Comparison of ENCODE assay signal across 8 cellular contexts in genomic region chrX:11757729-11758399, GRCh38. TPM values are rescaled to one million over a fixed set of nuclear protein-coding genes. Genes with fewer than 3 reads are reported as not detected.
DNase-seq lines count a peak whose midpoint lies in the region; ATAC-seq, FAIRE-seq and TF ChIP-seq lines count a peak whose summit lies in the region.

A gene with protein sequence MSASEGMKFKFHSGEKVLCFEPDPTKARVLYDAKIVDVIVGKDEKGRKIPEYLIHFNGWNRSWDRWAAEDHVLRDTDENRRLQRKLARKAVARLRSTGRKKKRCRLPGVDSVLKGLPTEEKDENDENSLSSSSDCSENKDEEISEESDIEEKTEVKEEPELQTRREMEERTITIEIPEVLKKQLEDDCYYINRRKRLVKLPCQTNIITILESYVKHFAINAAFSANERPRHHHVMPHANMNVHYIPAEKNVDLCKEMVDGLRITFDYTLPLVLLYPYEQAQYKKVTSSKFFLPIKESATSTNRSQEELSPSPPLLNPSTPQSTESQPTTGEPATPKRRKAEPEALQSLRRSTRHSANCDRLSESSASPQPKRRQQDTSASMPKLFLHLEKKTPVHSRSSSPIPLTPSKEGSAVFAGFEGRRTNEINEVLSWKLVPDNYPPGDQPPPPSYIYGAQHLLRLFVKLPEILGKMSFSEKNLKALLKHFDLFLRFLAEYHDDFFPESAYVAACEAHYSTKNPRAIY (plus strand): TSS chrX:11758237. CDS start chrX:11758264, 27 bp downstream.

- H3K4me3 ChIP-seq in KMS-11 (IDR thresholded peaks at IDR 0.05; ENCODE audit: insufficient read depth, low read depth, low read length) (no peak within 1 kb of the TSS), small intestine (ENCODE audit: low read depth in 1 of 2, low read length in 2 of 2) (peak within 1 kb of the TSS; percentile 60 to 65)

- H3K4me1 ChIP-seq in KMS-11 (ENCODE audit: low read depth, poor library complexity, severe bottlenecking) = peaks cover 4% of the 10 kb centered on the region
- H3K4me1 ChIP-seq in small intestine (ENCODE audit: control insufficient read depth in 2 of 2, insufficient read depth in 1 of 2, low read depth in 1 of 2, low read length in 1 of 2) = peaks cover 0 to 4% of the 10 kb centered on the region in 2 donors

- TF ChIP-seq CTCF in KMS-11 (conservative IDR thresholded peaks at IDR 0.05; ENCODE audit: low read depth, low read length) = no peak

- peak within 1 kb of the TSS; percentile 91 for H3K4me3 Mint-ChIP-seq in central memory CD8-positive, alpha-beta T cell

- 0 to 39% (median 16%) methylated on average over 16 to 79 of the region's 93 CpGs for WGBS in small intestine, 3 donors

- H3K27ac ChIP-seq in KMS-11 (peak within 1 kb of the TSS; percentile 84), small intestine (ENCODE audit: low read depth in 1 of 2, low read length in 1 of 2) (peak within 1 kb of the TSS; percentile 28 to 89)

- H3K36me3 ChIP-seq in KMS-11 (ENCODE audit: insufficient read depth) (no peaks in the 10 kb centered on the region), small intestine (ENCODE audit: control insufficient read depth in 2 of 2, insufficient read depth in 2 of 2, low read length in 2 of 2) (peaks cover 0 to 4% of the 10 kb centered on the region in 2 donors)

- H4K20me1 ChIP-seq in KMS-11 (ENCODE audit: insufficient read depth) = no peaks in the 10 kb centered on the region

- no peaks in the 10 kb centered on the region; the same call in 1 of the 2 replicates for H3K79me2 ChIP-seq in KMS-11 (ENCODE audit: insufficient read depth, low read depth)

- H3K4me1 Mint-ChIP-seq in central memory CD8-positive, alpha-beta T cell = peaks cover 22% of the 10 kb centered on the region

- H2AFZ ChIP-seq in KMS-11 (ENCODE audit: low read depth) = peak within 1 kb of the TSS; percentile 78

- peak; percentile 93 for DNase-seq in GM03348 (ENCODE audit: low spot score)
- peak; percentile 63 for DNase-seq in UCSD-AML1 (lab: John Stamatoyannopoulos, UW; ENCODE audit: unreplicated experiment)
- peak in 1 of 2 donors; percentile 13 for DNase-seq in central memory CD8-positive, alpha-beta T cell (ENCODE audit: low spot score in 2 of 2)
- peak; percentile 60 for DNase-seq in iris pigment epithelial cell (ENCODE audit: low read depth)
- DNase-seq in small intestine = peak; percentile 54
- no peak for DNase-seq in NCI-H1694 (lab: John Stamatoyannopoulos, UW)

- no peaks in the 10 kb centered on the region for H3K9me3 ChIP-seq in small intestine (ENCODE audit: control insufficient read depth, low read depth)

- H3K4me2 ChIP-seq in KMS-11 = peak within 1 kb of the TSS; percentile 57

- no peak for FAIRE-seq in small intestine (lab: Jason Lieb, UNC)

- H3K9me3 Mint-ChIP-seq in central memory CD8-positive, alpha-beta T cell = no peaks in the 10 kb centered on the region

- H3K36me3 Mint-ChIP-seq in central memory CD8-positive, alpha-beta T cell (ENCODE audit: insufficient read depth) = peaks cover 33% of the 10 kb centered on the region

- ATAC-seq in GM21529 (IDR thresholded peaks at IDR 0.05; ENCODE audit: unreplicated experiment) = peak; percentile 27
- ATAC-seq in central memory CD8-positive, alpha-beta T cell (replicated peaks; ENCODE audit: extremely low read depth, poor library complexity, severe bottlenecking) = peak; percentile 35

- H3K27me3 Mint-ChIP-seq in central memory CD8-positive, alpha-beta T cell = no peaks in the 10 kb centered on the region

- peak within 1 kb of the TSS; percentile 87 for H3K9ac ChIP-seq in KMS-11

- H3K27ac Mint-ChIP-seq in central memory CD8-positive, alpha-beta T cell (ENCODE audit: low read depth) = peak within 1 kb of the TSS; percentile 96

- no peaks in the 10 kb centered on the region for H3K27me3 ChIP-seq in KMS-11 (ENCODE audit: insufficient read depth, low read depth)
- H3K27me3 ChIP-seq in small intestine (ENCODE audit: control insufficient read depth in 2 of 2, insufficient read depth in 2 of 2, low read length in 2 of 2) = no peaks in the 10 kb centered on the region

RNA-seq across cellular contexts. Expression of the gene that starts here (rescaled TPM):
- 10 to 100 TPM; 18.2 to 36.2 (median 25.4) TPM for polyA plus RNA-seq in small intestine
